Comparison of ENCODE assay signal across 26 cellular contexts in the genomic region with DNA sequence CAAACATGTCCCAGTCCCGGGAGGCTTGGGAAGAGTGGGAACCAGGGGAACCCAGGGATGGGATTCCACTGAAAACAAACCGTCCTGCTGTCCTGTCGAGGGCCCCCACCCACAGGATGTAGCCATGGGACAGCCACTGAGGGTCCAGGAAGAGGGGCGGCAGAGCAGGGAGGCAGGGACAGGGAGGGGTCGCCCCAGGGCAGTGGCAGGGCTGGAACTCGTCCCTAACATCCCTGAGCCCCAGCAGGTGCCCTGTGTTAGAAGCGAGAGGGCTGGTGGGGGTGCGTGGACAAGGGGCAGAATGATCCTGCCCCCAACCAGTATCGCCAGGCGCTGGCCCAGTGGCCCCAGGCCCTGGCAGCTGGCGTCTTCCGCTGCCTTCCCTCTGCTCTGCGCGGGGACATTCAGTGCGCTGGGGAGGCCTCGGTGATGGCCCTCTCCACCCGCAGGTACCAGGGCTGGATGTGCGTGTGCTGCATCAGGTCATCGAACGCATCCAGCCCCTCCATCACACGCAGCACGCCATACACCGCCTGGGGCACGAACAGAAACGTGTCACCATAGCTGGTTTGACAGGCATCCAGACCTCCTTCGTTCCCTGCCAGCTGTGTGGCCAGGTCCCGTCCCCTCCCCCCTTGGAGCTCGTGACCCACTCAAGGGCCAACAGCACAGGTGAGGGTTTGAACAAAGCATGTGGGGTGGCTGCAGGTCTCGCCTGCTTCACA. TPM values are rescaled to one million over a fixed set of nuclear protein-coding genes. Genes with fewer than 3 reads are reported as not detected.
A peak's percentile ranks its signal among the peaks of the same experiment; 100 is the strongest.
DNase-seq lines count a peak whose midpoint lies in the region; FAIRE-seq and TF ChIP-seq lines count a peak whose summit lies in the region.
"Had no signal": no experiment of that assay in that cellular context is flagged by ENCODE, and none has a peak within 500 bp of the region (broad histone marks: within the 10 kb centered on the region; RNA-seq: fewer than 3 reads in every experiment).

No MANE protein-coding gene starts in this region.

- no peak overlapping the region for H3K56ac ChIP-seq in H9 (ENCODE audit: insufficient read length, low read depth, low read length)

- no peak overlapping the region for H3K4ac ChIP-seq in H9 (ENCODE audit: low read depth, low read length)

- H3K36me3 ChIP-seq in BLaER1 (peaks cover 67% of the 10 kb centered on the region), Peyer's patch (peaks cover 0 to 45% (median 0%) of the 10 kb centered on the region in 3 donors), kidney (ENCODE audit: control insufficient read depth in 1 of 2, insufficient read depth in 2 of 2, low read length in 2 of 2) (peaks cover 7 to 19% of the 10 kb centered on the region in 2 donors)

- no peak overlapping the region for H2BK5ac ChIP-seq in H9 (ENCODE audit: insufficient read length, low read length)

- no peak overlapping the region for H2BK12ac ChIP-seq in H9 (ENCODE audit: insufficient read length, low read depth, low read length)

- H3T11ph ChIP-seq in H9 (ENCODE audit: low read length): no peak overlapping the region

- H2BK15ac ChIP-seq in H9 (ENCODE audit: low read depth, low read length): no peak overlapping the region

- H3K4me3 ChIP-seq in BLaER1 (no peak overlapping the region), Peyer's patch (no peak overlapping the region), kidney (ENCODE audit: low read length in 2 of 2) (no peak overlapping the region)
- H3K4me3 ChIP-seq: BLaER1 treated with 17β-estradiol and CSF1 and Interleukin-3, amounts not matched to agents 10 nM and 100 nM; skin epidermis; suprapubic skin had no signal

- H3K23ac ChIP-seq in H9 (ENCODE audit: insufficient read length, low read depth, low read length): no peak overlapping the region

- H3K18ac ChIP-seq in H9 (ENCODE audit: insufficient read length, low read depth, low read length): no peak overlapping the region

- H3K4me2 ChIP-seq in BLaER1 (peak overlapping the region; percentile 82; the same call in 1 of the 2 replicates), H9 (ENCODE audit: insufficient read depth, insufficient read length, low read length) (no peak overlapping the region)

- H3K4me3 Mint-ChIP-seq in H9: no peak overlapping the region
- H3K4me3 Mint-ChIP-seq: activated naive CD8-positive, alpha-beta T cell treated with anti-CD3 and anti-CD28 coated beads for 36 hours; nephron; WTC11 had no signal

- H3K9me3 ChIP-seq in BLaER1: no peaks in the 10 kb centered on the region
- H3K9me3 ChIP-seq in Peyer's patch: no peaks in the 10 kb centered on the region
- H3K9me3 ChIP-seq in kidney (ENCODE audit: control insufficient read depth in 1 of 2, low read length in 2 of 2): no peaks in the 10 kb centered on the region
- H3K9me3 ChIP-seq in H9 (ENCODE audit: control insufficient read depth, low read depth, low read length): no peaks in the 10 kb centered on the region
- H3K9me3 ChIP-seq: BLaER1 treated with 17β-estradiol and CSF1 and Interleukin-3, amounts not matched to agents 10 nM and 100 nM; Caco-2; suprapubic skin had no signal

- H2BK120ac ChIP-seq in H9 (ENCODE audit: low read depth, low read length, poor library complexity, severe bottlenecking): no peak overlapping the region

- no peaks in the 10 kb centered on the region for H3K23me2 ChIP-seq in H9 (ENCODE audit: insufficient read length, low read depth, low read length, poor library complexity, severe bottlenecking)

- H3K9ac ChIP-seq in BLaER1 (no peak overlapping the region), kidney (ENCODE audit: low read length in 2 of 2) (no peak overlapping the region), H9 (ENCODE audit: extremely low read depth, insufficient read length, low read length) (no peak overlapping the region)

- H3K36me3 Mint-ChIP-seq in H9 (ENCODE audit: insufficient read depth in 1 of 3, low read depth in 3 of 3): peaks cover 17 to 43% (median 35%) of the 10 kb centered on the region in 3 experiments

- DNase-seq in Peyer's patch (peak in 2 of 3 donors; percentile 40 to 43), kidney (peak; percentile 70), posterior vena cava (ENCODE audit: low spot score) (peak; percentile 73), H9 (no peak), NCI-H2171 (lab: John Stamatoyannopoulos, UW) (no peak)
- DNase-seq in stimulated activated naive CD4-positive, alpha-beta T cell (lab: John Stamatoyannopoulos, UW): no peak
- DNase-seq: ACHN; activated CD8-positive, alpha-beta memory T cell treated with anti-CD3 and anti-CD28 coated beads, Interleukin-2, amount 50 U/mL, for 4 hours; activated naive CD8-positive, alpha-beta T cell treated with anti-CD3 and anti-CD28 coated beads for 36 hours; DMS79 treated with DMSO at 0.1 percent for 48 hours; HCEC 1CT; midbrain; NCI-H1092; NCI-H1930; NCI-H226; NCI-H748 treated with DMSO at 0.1 percent for 48 hours; stimulated activated CD4-positive, alpha-beta T cell treated with anti-CD3 and anti-CD28 coated beads, Interleukin-2, amount 100 ng/mL, for 24 hours had no signal

- H4K91ac ChIP-seq in H9 (ENCODE audit: insufficient read length, low read depth, low read length): no peak overlapping the region

- peaks cover 69% of the 10 kb centered on the region for H4K20me1 ChIP-seq in BLaER1
- H4K20me1 ChIP-seq in H9 (ENCODE audit: control insufficient read depth, insufficient read depth, insufficient read length): no peaks in the 10 kb centered on the region

- H3K4me1 Mint-ChIP-seq in H9: peaks cover 17% of the 10 kb centered on the region in 2 experiments

- H4K5ac ChIP-seq in H9 (ENCODE audit: insufficient read length, low read depth, low read length): no peak overlapping the region

- H3K79me1 ChIP-seq in H9 (ENCODE audit: insufficient read depth, low read depth, low read length, poor library complexity, severe bottlenecking): no peaks in the 10 kb centered on the region

- H3K27me3 Mint-ChIP-seq in H9 (ENCODE audit: low read depth): no peaks in the 10 kb centered on the region
- H3K27me3 Mint-ChIP-seq: activated naive CD8-positive, alpha-beta T cell treated with anti-CD3 and anti-CD28 coated beads for 36 hours had no signal

- H4K8ac ChIP-seq in H9 (replicated peaks; ENCODE audit: insufficient read length, low read depth, low read length): no peak overlapping the region

- H3K4me1 ChIP-seq in BLaER1 (peaks cover 63% of the 10 kb centered on the region), Peyer's patch (peaks cover 0 to 31% (median 12%) of the 10 kb centered on the region in 4 donors), kidney (ENCODE audit: control insufficient read depth in 1 of 2, insufficient read depth in 1 of 2, low read depth in 1 of 2, low read length in 2 of 2) (peaks cover 1 to 9% of the 10 kb centered on the region in 2 donors), H9 (ENCODE audit: insufficient read depth, low read length) (no peaks in the 10 kb centered on the region)

- TF ChIP-seq CTCF in Peyer's patch (IDR thresholded peaks at IDR 0.05): no peak
- TF ChIP-seq CTCF in kidney (IDR thresholded peaks at IDR 0.05; ENCODE audit: borderline replicate concordance, extremely low read depth, insufficient read depth): no peak
- TF ChIP-seq CTCF in H9 (conservative IDR thresholded peaks at IDR 0.05): no peak

- H3K9me3 Mint-ChIP-seq in H9: no peaks in the 10 kb centered on the region
- H3K9me3 Mint-ChIP-seq: activated naive CD8-positive, alpha-beta T cell treated with anti-CD3 and anti-CD28 coated beads for 36 hours; activated T-helper 2 cell treated with anti-CD3 and anti-CD28 coated beads, Interferon-gamma antibody, Interleukin-2, Interleukin-4, amounts not matched to agents 10 μg/mL and 5 μg/mL and 100 μg/mL, durations not matched to agents 14 hours and 24 hours and 36 hours; nephron; WTC11 had no signal

- H3K27ac Mint-ChIP-seq in H9: no peak overlapping the region
- H3K27ac Mint-ChIP-seq: activated naive CD8-positive, alpha-beta T cell treated with anti-CD3 and anti-CD28 coated beads for 36 hours; activated T-helper 2 cell treated with anti-CD3 and anti-CD28 coated beads, Interferon-gamma antibody, Interleukin-2, Interleukin-4, amounts not matched to agents 10 μg/mL and 5 μg/mL and 100 μg/mL, durations not matched to agents 14 hours and 24 hours and 36 hours; nephron; WTC11 had no signal

- no peak for TF ChIP-seq POLR2A in Peyer's patch (IDR thresholded peaks at IDR 0.05)

- no CpG with 5 or more reads among the region's 29 CpGs for WGBS in H9 (ENCODE audit: extremely low coverage, insufficient read length, low lambda C conversion rate)

- H3K27me3 ChIP-seq in BLaER1: no peaks in the 10 kb centered on the region
- H3K27me3 ChIP-seq in Peyer's patch: no peaks in the 10 kb centered on the region
- H3K27me3 ChIP-seq in H9 (ENCODE audit: insufficient read depth, low read length): no peaks in the 10 kb centered on the region
- H3K27me3 ChIP-seq: BLaER1 treated with 17β-estradiol and CSF1 and Interleukin-3, amounts not matched to agents 10 nM and 100 nM; suprapubic skin had no signal

- H3K27ac ChIP-seq in BLaER1 (peak overlapping the region; percentile 59; the same call in 1 of the 2 replicates), Peyer's patch (no peak overlapping the region), kidney (ENCODE audit: low read depth in 2 of 2, low read length in 2 of 2) (no peak overlapping the region), H9 (ENCODE audit: insufficient read length, low read depth, low read length) (no peak overlapping the region)
- H3K27ac ChIP-seq: BLaER1 treated with 17β-estradiol and CSF1 and Interleukin-3, amounts not matched to agents 10 nM and 100 nM; HL-60; skin epidermis; suprapubic skin had no signal

- no peak overlapping the region for H2AFZ ChIP-seq in H9 (ENCODE audit: low read length)

- H2BK20ac ChIP-seq in H9 (ENCODE audit: low read depth, low read length, poor library complexity, severe bottlenecking): no peak overlapping the region

- no peak for FAIRE-seq in kidney (lab: Jason Lieb, UNC)

- H3K14ac ChIP-seq in H9 (ENCODE audit: insufficient read depth, low read length): no peak overlapping the region

- H2AK5ac ChIP-seq in H9 (ENCODE audit: insufficient read length, low read length): no peak overlapping the region

- intact Hi-C loops in kidney (cut with DNase I) (no loop called here), posterior vena cava (cut with DNase I) (no loop called here)

- no peaks in the 10 kb centered on the region for H3K79me2 ChIP-seq in H9 (ENCODE audit: insufficient read depth, low read length)

RNA-seq across cellular contexts. Expression of a gene that starts 6.6 kb away (rescaled TPM):
- total RNA-seq in Peyer's patch (100 to 1,000 TPM; 123 to 193 (median 168) TPM), kidney (64.1 TPM), posterior vena cava (10 to 100 TPM; 38.6 to 38.9 TPM), H9 (2021) (60.4 and 63.9 TPM in 2 replicates)
- polyA plus RNA-seq in kidney (ENCODE audit: insufficient read depth, low read depth, low replicate concordance): 117 TPM

RNA-seq across cellular contexts. Expression of a gene that starts 28.4 kb away (rescaled TPM):
- total RNA-seq in Peyer's patch (100 to 1,000 TPM in 1 of 4 donors, 10 to 100 TPM in 2, 1 to 10 TPM in 1; 1.9 to 191 (median 37.1) TPM), kidney (198 TPM), posterior vena cava (under 1 TPM; 0.67 to 0.69 TPM), H9 (2021) (not detected in 2 replicates)
- polyA plus RNA-seq in kidney (ENCODE audit: insufficient read depth, low read depth, low replicate concordance): 8.2 TPM
- total RNA-seq: activated naive CD8-positive, alpha-beta T cell treated with anti-CD3 and anti-CD28 coated beads for 36 hours; activated T-helper 2 cell treated with anti-CD3 and anti-CD28 coated beads, Interferon-gamma antibody, Interleukin-2, Interleukin-4, amounts not matched to agents 10 μg/mL and 5 μg/mL and 100 μg/mL, durations not matched to agents 14 hours and 24 hours and 36 hours; Caco-2 had no signal

RNA-seq across cellular contexts. Expression of a gene that starts 39.2 kb away (rescaled TPM):
- total RNA-seq in Peyer's patch (10 to 100 TPM; 38.8 to 93.7 (median 70.2) TPM), kidney (55.6 TPM), posterior vena cava (10 to 100 TPM; 41.9 to 49.1 TPM), H9 (2021) (72.5 and 74.9 TPM in 2 replicates)
- polyA plus RNA-seq in kidney (ENCODE audit: insufficient read depth, low read depth, low replicate concordance): 192 TPM

RNA-seq across cellular contexts. Expression of a gene that starts 52.9 kb away (rescaled TPM):
- total RNA-seq in Peyer's patch (10 to 100 TPM; 18.2 to 44.1 (median 28.2) TPM), kidney (24.9 TPM), posterior vena cava (10 to 100 TPM; 22.9 to 35.2 TPM), H9 (2021) (16.0 and 16.9 TPM in 2 replicates)
- 20.4 TPM for polyA plus RNA-seq in kidney (ENCODE audit: insufficient read depth, low read depth, low replicate concordance)

RNA-seq across cellular contexts. Expression of a gene that starts 53.8 kb away (rescaled TPM):
- 10 to 100 TPM in 2 of 4 donors, 1 to 10 TPM in 2; 7.4 to 26.1 (median 11.8) TPM for total RNA-seq in Peyer's patch
- 12.3 TPM for total RNA-seq in kidney
- polyA plus RNA-seq in kidney (ENCODE audit: insufficient read depth, low read depth, low replicate concordance): 9.7 TPM
- 1 to 10 TPM; 6.0 to 7.1 TPM for total RNA-seq in posterior vena cava
- 6.3 TPM in 2 replicates for total RNA-seq in H9 (2021)

Comparison
In these comparisons a context has a peak if more than half of its experiments do, and no peak if none do; other contexts are left out.
1. DNase-seq: peak in Peyer's patch (2 of 3), kidney (single experiment) and posterior vena cava (single experiment); none in H9 (single experiment), NCI-H2171 (single experiment) and stimulated activated naive CD4-positive, alpha-beta T cell (0 of 6).